ENCODE assay signal across 26 cellular contexts in the genomic region with DNA sequence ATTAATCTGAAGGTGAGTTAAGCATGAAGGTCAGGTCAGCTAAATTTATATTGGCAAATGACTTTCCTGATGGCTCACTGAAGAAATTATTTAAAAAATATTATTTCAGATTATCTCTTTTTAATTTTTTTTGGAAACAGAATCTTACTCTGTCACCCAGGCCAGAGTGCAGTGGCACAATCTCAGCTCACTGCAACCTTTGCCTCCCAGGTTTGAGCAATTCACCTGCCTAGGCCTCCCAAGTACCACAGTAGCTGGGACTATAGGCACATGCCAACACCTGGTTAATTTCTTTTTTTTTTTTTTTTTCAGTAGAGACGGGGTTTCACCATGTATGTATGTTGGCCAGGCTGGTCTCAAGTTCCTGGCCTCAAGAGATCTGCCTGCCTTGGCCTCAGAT.
"Had no signal": no experiment of that assay in that cellular context is flagged by ENCODE, and none has a peak within 500 bp of the region (broad histone marks: within the 10 kb centered on the region; RNA-seq: fewer than 3 reads in every experiment).

No MANE protein-coding gene starts in this region.

- H2AFZ ChIP-seq: neural progenitor cell, parathyroid adenoma had no signal

- H3K4me1 ChIP-seq: parathyroid adenoma, psoas muscle, stomach, thyroid gland, upper lobe of left lung, vagina had no signal

- FAIRE-seq: urothelium cell line had no signal

- H3K27ac ChIP-seq: neural progenitor cell, ovary, parathyroid adenoma, psoas muscle, skin epidermis, stomach, thoracic aorta, thyroid gland, tibial nerve, upper lobe of left lung, vagina had no signal

- H3K4me2 ChIP-seq: neural progenitor cell had no signal

- H3K27me3 ChIP-seq: neural progenitor cell, ovary, stomach, thyroid gland, tibial nerve, upper lobe of left lung, vagina had no signal

- DNase-seq: naive thymus-derived CD4-positive, alpha-beta T cell; natural killer cell; occipital lobe; ovary; posterior cingulate gyrus; psoas muscle; right cardiac atrium; stimulated activated CD4-positive, alpha-beta T cell treated with anti-CD3 and anti-CD28 coated beads, Interleukin-15, amount 100 ng/mL, for 24 hours; stimulated activated CD4-positive, alpha-beta T cell treated with anti-CD3 and anti-CD28 coated beads, Interleukin-2, amount 100 ng/mL, for 24 hours; stimulated activated CD4-positive, alpha-beta T cell treated with anti-CD3 and anti-CD28 coated beads, Interleukin-2, amount 100 ng/mL, for 48 hours; stimulated activated CD4-positive, alpha-beta T cell treated with anti-CD3 and anti-CD28 coated beads, Interleukin-4, amount 100 ng/mL, for 24 hours; stimulated activated naive B cell treated with anti-CD40 and anti-IgM and Interleukin-4, amounts not matched to agents 10 μg/mL and 1 μg/mL and 100 μg/mL, for 72 hours; stimulated activated naive CD4-positive, alpha-beta T cell treated with Interleukin-2 at 50 U/mL for 16 hours; stomach; thyroid gland; trophoblast cell; upper lobe of left lung had no signal

- H3K4me3 ChIP-seq: neural progenitor cell, ovary, psoas muscle, skin epidermis, stomach, thoracic aorta, thyroid gland, tibial nerve, upper lobe of left lung, vagina had no signal

- H3K9me3 ChIP-seq: ovary, psoas muscle, thoracic aorta, thyroid gland, vagina had no signal

- H3K36me3 ChIP-seq: neural progenitor cell, ovary, stomach, thoracic aorta, thyroid gland, tibial nerve, upper lobe of left lung, vagina had no signal

- ATAC-seq: naive thymus-derived CD4-positive, alpha-beta T cell; natural killer cell; psoas muscle; right cardiac atrium; sciatic nerve; stimulated activated effector memory CD8-positive, alpha-beta T cell treated with anti-CD3 and anti-CD28 coated beads, Interleukin-12 subunit alpha, Interleukin-12 subunit beta, amount 100 ng/mL, for 72 hours; stimulated activated naive B cell treated with anti-CD40 and anti-IgM and Interleukin-4, amounts not matched to agents 10 μg/mL and 1 μg/mL and 100 μg/mL, for 72 hours had no signal

- H3K79me2 ChIP-seq: parathyroid adenoma had no signal

- H3K9ac ChIP-seq: neural progenitor cell, parathyroid adenoma had no signal
